ENCODE assay signal across 9 cellular contexts in the genomic region with DNA sequence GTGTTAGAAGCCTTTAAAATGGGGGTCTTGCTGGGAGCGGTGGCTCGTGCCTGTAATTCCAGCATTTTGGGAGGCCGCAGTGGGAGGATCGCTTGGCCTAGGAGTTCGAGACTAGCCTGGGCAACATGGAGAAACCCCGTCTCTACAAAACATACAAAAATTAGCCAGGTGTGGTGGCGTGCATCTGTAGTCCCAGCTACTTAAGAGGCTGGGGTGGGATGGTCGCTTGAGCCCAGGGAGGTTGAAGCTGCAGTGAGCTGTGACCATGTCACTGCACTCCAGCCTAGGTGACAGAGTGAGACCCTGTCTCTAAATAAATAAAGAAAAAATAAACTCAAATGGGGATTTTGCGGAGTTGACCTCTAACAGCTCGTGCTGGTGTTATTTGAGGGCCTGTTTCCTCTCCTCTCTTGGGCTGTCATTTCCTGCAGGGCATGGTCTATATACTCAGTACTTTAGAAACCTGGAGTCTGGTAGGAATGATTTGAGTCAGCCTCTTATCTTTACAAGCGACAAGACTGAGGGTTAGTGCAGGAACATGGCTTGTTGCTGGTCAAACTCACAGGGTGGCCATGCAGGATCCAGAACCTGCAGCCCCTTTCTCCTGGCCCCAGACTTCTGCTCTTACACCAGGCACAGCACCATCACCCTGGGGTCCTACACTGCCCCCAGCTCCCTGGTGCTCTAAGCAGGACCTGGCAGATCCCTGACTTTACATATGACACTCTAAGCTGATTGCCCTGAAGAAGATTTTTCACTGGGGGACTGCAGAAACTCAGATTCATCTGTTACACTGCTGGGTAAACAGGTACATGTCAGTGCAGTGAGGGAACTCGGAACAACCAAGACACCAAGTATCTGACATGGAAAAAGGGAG. TPM values are rescaled to one million over a fixed set of nuclear protein-coding genes. Genes with fewer than 3 reads are reported as not detected.
A peak's percentile ranks its signal among the peaks of the same experiment; 100 is the strongest.
DNase-seq lines count a peak whose midpoint lies in the region; ATAC-seq and TF ChIP-seq lines count a peak whose summit lies in the region.
"Had no signal": no experiment of that assay in that cellular context is flagged by ENCODE, and none has a peak within 500 bp of the region (broad histone marks: within the 10 kb centered on the region; RNA-seq: fewer than 3 reads in every experiment).

No MANE protein-coding gene starts in this region.

- H3K27me3 ChIP-seq in tibial artery (no peaks in the 10 kb centered on the region), SJCRH30 (no peaks in the 10 kb centered on the region)

- H3K4me1 ChIP-seq in tibial artery (peaks cover 0 to 64% (median 31%) of the 10 kb centered on the region in 4 donors), SJCRH30 (no peaks in the 10 kb centered on the region; the same call in 1 of the 2 replicates)

- H3K36me3 ChIP-seq in tibial artery, result peaks cover 7 to 20% (median 9%) of the 10 kb centered on the region in 3 donors
- H3K36me3 ChIP-seq in SJCRH30, result peaks cover 32% of the 10 kb centered on the region

- ATAC-seq in activated T-cell treated with anti-CD3 and anti-CD28 coated beads, Interleukin-2, amount 50 U/mL, for 4 hours, result peak; percentile 43 to 57
- ATAC-seq in HG03064 (IDR thresholded peaks at IDR 0.05; ENCODE audit: low read depth, unreplicated experiment) (peak; percentile 81), esophagus mucosa (peak; percentile 22), HG03139 (IDR thresholded peaks at IDR 0.05; ENCODE audit: unreplicated experiment) (no peak)

- no peak overlapping the region for H3K4me3 Mint-ChIP-seq in activated T-cell treated with anti-CD3 and anti-CD28 coated beads, Interleukin-2, amount 50 U/mL, for 4 hours
- H3K4me3 Mint-ChIP-seq: natural killer cell had no signal

- no peaks in the 10 kb centered on the region for H3K9me3 Mint-ChIP-seq in activated T-cell treated with anti-CD3 and anti-CD28 coated beads, Interleukin-2, amount 50 U/mL, for 4 hours
- H3K9me3 Mint-ChIP-seq: natural killer cell had no signal

- H3K36me3 Mint-ChIP-seq in activated T-cell treated with anti-CD3 and anti-CD28 coated beads, Interleukin-2, amount 50 U/mL, for 4 hours (ENCODE audit: insufficient read depth), result peaks cover 16% of the 10 kb centered on the region
- H3K36me3 Mint-ChIP-seq: natural killer cell had no signal

- H3K27ac ChIP-seq in tibial artery (peak overlapping the region; percentile 44 to 63), SJCRH30 (no peak overlapping the region)

- no peak for TF ChIP-seq CTCF in tibial artery (IDR thresholded peaks at IDR 0.05)

- H3K27me3 Mint-ChIP-seq in activated T-cell treated with anti-CD3 and anti-CD28 coated beads, Interleukin-2, amount 50 U/mL, for 4 hours (ENCODE audit: low read depth), result no peaks in the 10 kb centered on the region

- H3K9me3 ChIP-seq in tibial artery, result no peaks in the 10 kb centered on the region
- no peaks in the 10 kb centered on the region for H3K9me3 ChIP-seq in SJCRH30 (replicated peaks)

- intact Hi-C loops in tibial artery (cut with DNase I; ENCODE audit: low total_unique reads), result no loop called here

- H3K4me1 Mint-ChIP-seq in activated T-cell treated with anti-CD3 and anti-CD28 coated beads, Interleukin-2, amount 50 U/mL, for 4 hours (ENCODE audit: low read depth), result peaks cover 18% of the 10 kb centered on the region

- H3K4me3 ChIP-seq in tibial artery (no peak overlapping the region), SJCRH30 (no peak overlapping the region)

- no peak for DNase-seq in activated T-cell treated with anti-CD3 and anti-CD28 coated beads, Interleukin-2, amount 50 U/mL, for 4 hours
- DNase-seq in activated T-cell treated with anti-CD3 and anti-CD28 coated beads for 4 hours, result no peak
- no peak for DNase-seq in tibial artery
- DNase-seq in cerebellar cortex (ENCODE audit: low spot score), result no peak
- DNase-seq in SJCRH30, result no peak
- DNase-seq: natural killer cell had no signal

RNA-seq across cellular contexts. Expression of gene EHD4, which starts 15.1 kb away (rescaled TPM):
- 10 to 100 TPM; 25.7 to 33.8 (median 27.6) TPM for total RNA-seq in activated T-cell treated with anti-CD3 and anti-CD28 coated beads, Interleukin-2, amount 50 U/mL, for 4 hours
- total RNA-seq in esophagus mucosa, result 32.0 TPM
- total RNA-seq in SJCRH30 (2014; rRNA removed; shearing (Covaris generic)), result 20.8 TPM in 2 replicates
